Comparison of ENCODE assay signal across 10 cellular contexts in the genomic region with DNA sequence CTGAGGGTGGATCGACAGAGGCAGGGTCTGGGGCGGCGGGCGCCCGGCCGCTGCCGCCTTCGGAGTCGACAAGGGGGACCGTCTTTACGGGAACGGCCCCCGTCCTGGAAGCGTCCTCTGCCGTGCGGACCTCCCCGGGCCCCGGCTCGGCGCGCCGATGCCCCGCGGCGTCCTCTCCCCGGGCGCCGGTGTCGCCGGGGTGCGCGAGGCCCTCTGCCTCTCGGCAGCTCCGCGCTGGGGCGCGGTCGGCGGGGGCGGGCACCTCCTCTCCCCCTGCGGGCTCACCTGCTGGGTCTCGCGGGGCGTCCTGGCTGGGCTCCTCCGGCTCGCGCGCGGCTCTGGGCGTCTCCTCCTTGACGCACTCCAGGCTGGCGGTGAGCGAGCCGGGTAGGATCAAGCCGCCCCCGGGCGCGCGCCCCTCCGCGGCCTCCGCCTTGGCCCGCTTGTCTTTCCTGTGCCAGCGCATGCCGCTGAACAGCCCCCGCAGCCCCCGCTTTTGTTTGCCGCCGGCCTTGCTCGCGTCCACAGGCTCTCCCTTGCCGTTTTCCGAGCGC. TPM values are rescaled to one million over a fixed set of nuclear protein-coding genes. Genes with fewer than 3 reads are reported as not detected.
DNase-seq lines count a peak whose midpoint lies in the region; ATAC-seq and TF ChIP-seq lines count a peak whose summit lies in the region.
"Had no signal": no experiment of that assay in that cellular context is flagged by ENCODE, and none has a peak within 500 bp of the region (broad histone marks: within the 10 kb centered on the region; RNA-seq: fewer than 3 reads in every experiment).

No MANE protein-coding gene starts in this region.

- H3K27ac ChIP-seq in esophagus muscularis mucosa (replicated peaks in 1 of 4) (no peak overlapping the region), PC-9 (no peak overlapping the region)
- H3K27ac ChIP-seq: right lobe of liver had no signal

- no peaks in the 10 kb centered on the region for H3K79me2 ChIP-seq in PC-9 (ENCODE audit: low read depth)

- H3K4me3 Mint-ChIP-seq in progenitor cell of endocrine pancreas (ENCODE audit: low read depth), result peak overlapping the region; percentile 68

- 0% methylated on average over 9 of the region's 74 CpGs for WGBS in esophagus muscularis mucosa

- no peaks in the 10 kb centered on the region for H3K9me2 ChIP-seq in PC-9 (ENCODE audit: insufficient read depth)

- peaks cover 0 to 73% (median 29%) of the 10 kb centered on the region in 4 donors for H3K27me3 ChIP-seq in esophagus muscularis mucosa
- peaks cover 47% of the 10 kb centered on the region for H3K27me3 ChIP-seq in PC-9 (ENCODE audit: insufficient read depth, low read depth)

- TF ChIP-seq EP300 in esophagus muscularis mucosa (IDR thresholded peaks at IDR 0.05), result no peak

- intact Hi-C loops in esophagus muscularis mucosa (cut with DNase I) (no loop called here), PC-9 (cut with micrococcal nuclease; ENCODE audit: unreplicated experiment) (loop anchor here (10.0 kb wide), 1 partner anchor 764 kb away; no protein-coding TSS in a partner anchor)

- H4K20me1 ChIP-seq in PC-9 (ENCODE audit: insufficient read depth), result no peaks in the 10 kb centered on the region

- POLR2A ChIA-PET in PC-9 (lab: Charles Lee; ENCODE audit: unreplicated experiment), result no interaction called here

- TF ChIP-seq CTCF in GM10266 (IDR thresholded peaks at IDR 0.05; ENCODE audit: control insufficient read depth, insufficient read depth, low read depth, missing control alignments), result no peak
- no peak for TF ChIP-seq CTCF in esophagus muscularis mucosa (IDR thresholded peaks at IDR 0.05)
- no peak for TF ChIP-seq CTCF in progenitor cell of endocrine pancreas (IDR thresholded peaks at IDR 0.05; ENCODE audit: unreplicated experiment)
- TF ChIP-seq CTCF in PC-9 (conservative IDR thresholded peaks at IDR 0.05), result no peak

- no peaks in the 10 kb centered on the region for H3K9me3 Mint-ChIP-seq in progenitor cell of endocrine pancreas (ENCODE audit: low read depth)

- H3K4me1 ChIP-seq in esophagus muscularis mucosa (peaks cover 0 to 19% (median 16%) of the 10 kb centered on the region in 4 donors), PC-9 (replicated peaks; ENCODE audit: insufficient read depth) (no peaks in the 10 kb centered on the region)
- H3K4me1 ChIP-seq: right lobe of liver had no signal

- H3K4me3 ChIP-seq in esophagus muscularis mucosa (peak overlapping the region; percentile 37 to 52 (median 44)), PC-9 (no peak overlapping the region)
- H3K4me3 ChIP-seq: right lobe of liver had no signal

- CTCF ChIA-PET in PC-9 (lab: Charles Lee), result interaction anchor here (0.6 kb wide), 1 partner anchor 156 kb away, joined by 4 read pairs; no protein-coding TSS in a partner anchor

- peaks cover 77% of the 10 kb centered on the region for H3K27me3 Mint-ChIP-seq in progenitor cell of endocrine pancreas

- no peak overlapping the region for H3K27ac Mint-ChIP-seq in progenitor cell of endocrine pancreas

- no peaks in the 10 kb centered on the region for H3F3A ChIP-seq in PC-9 (ENCODE audit: insufficient read depth, low read depth)

- no peak overlapping the region for H3K4me2 ChIP-seq in PC-9

- BruUV-seq in PC-9 (replicated peaks; lab: Mats Ljungman, UMichigan), result no TSS peak

- H3K9me3 ChIP-seq in esophagus muscularis mucosa, result no peaks in the 10 kb centered on the region
- H3K9me3 ChIP-seq in PC-9 (ENCODE audit: insufficient read depth, low read depth), result no peaks in the 10 kb centered on the region
- H3K9me3 ChIP-seq: right lobe of liver had no signal

- H3K36me3 Mint-ChIP-seq in progenitor cell of endocrine pancreas (ENCODE audit: insufficient read depth), result no peaks in the 10 kb centered on the region

- H3K4me1 Mint-ChIP-seq in progenitor cell of endocrine pancreas (ENCODE audit: low read depth), result peaks cover 5% of the 10 kb centered on the region

- H3K36me3 ChIP-seq in esophagus muscularis mucosa (no peaks in the 10 kb centered on the region), PC-9 (ENCODE audit: low read depth) (no peaks in the 10 kb centered on the region)
- H3K36me3 ChIP-seq: right lobe of liver had no signal

- TF ChIP-seq POLR2A in esophagus muscularis mucosa (IDR thresholded peaks at IDR 0.05; ENCODE audit: low read depth) (no peak), GM18505 (IDR thresholded peaks at IDR 0.05; ENCODE audit: borderline replicate concordance, extremely low read depth, insufficient read depth, insufficient read length) (no peak)

- H2AFZ ChIP-seq in PC-9, result no peak overlapping the region

- ATAC-seq in GM18505 (IDR thresholded peaks at IDR 0.05; ENCODE audit: unreplicated experiment) (no peak), HG02642 (IDR thresholded peaks at IDR 0.05; ENCODE audit: poor library complexity, unreplicated experiment) (no peak), GM19467 (IDR thresholded peaks at IDR 0.05; ENCODE audit: unreplicated experiment) (no peak)

- DNase-seq in GM10266 (ENCODE audit: extremely low spot score) (peak; percentile 41), NCI-H146 treated with DMSO at 0.1 percent for 48 hours (lab: John Stamatoyannopoulos, UW; ENCODE audit: unreplicated experiment) (peak; percentile 34), esophagus muscularis mucosa (ENCODE audit: extremely low spot score) (no peak), progenitor cell of endocrine pancreas (ENCODE audit: low spot score, unreplicated experiment) (peak; percentile 35), PC-9 (no peak)

RNA-seq across cellular contexts. Expression of gene AMER2, which starts 1.5 kb away (rescaled TPM):
- total RNA-seq in esophagus muscularis mucosa (under 1 TPM in 2 of 4 donors, not detected in 2; under 0.01 to 0.17 TPM), progenitor cell of endocrine pancreas (0.05 and 0.07 TPM in 2 replicates), PC-9 (2021) (not detected in 2 replicates)
- total RNA-seq: HT1080, right lobe of liver had no signal

Comparison
In these comparisons a context has a peak if more than half of its experiments do, and no peak if none do; other contexts are left out.
1. DNase-seq: peak in GM10266 (single experiment), NCI-H146 treated with DMSO at 0.1 percent for 48 hours (single experiment) and progenitor cell of endocrine pancreas (single experiment); none in esophagus muscularis mucosa (single experiment) and PC-9 (0 of 2).